ENCODE assay signal across 21 cellular contexts in the genomic region with DNA sequence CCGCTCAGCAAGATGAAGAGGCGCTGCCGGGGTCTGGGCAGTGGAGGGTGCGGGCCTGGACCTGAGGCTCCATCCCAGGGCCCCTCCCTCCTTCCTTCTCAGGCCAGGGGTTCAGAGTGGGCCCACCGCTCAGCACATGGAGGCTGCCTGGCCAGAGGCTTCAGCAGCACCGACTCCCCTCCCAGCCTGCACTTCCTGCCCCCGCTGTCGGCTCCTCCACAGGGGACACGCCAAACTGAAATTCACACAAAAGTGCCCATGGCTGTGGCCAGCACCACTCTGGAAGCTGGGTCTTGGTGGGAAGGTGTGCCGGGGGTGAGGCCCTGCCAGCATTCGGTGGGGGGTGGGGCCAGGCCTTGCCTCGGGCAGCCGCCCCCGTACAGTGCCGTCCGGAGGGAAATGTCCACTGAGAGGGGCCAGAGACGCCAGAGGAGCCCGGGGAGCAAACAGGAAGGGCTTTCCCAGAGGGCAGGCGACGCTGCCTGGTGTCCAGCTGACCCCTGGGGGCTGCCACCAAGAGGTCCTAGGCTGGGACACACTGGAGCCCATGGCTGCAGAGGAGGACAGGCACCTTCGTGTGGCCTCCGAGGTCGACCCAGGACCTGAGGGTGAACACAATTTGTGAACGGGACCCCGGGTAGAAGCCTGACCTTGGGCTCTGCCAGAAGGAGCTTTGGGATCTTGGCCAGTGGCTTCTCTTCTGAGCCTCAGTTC.
"Had no signal": no experiment of that assay in that cellular context is flagged by ENCODE, and none has a peak within 500 bp of the region (broad histone marks: within the 10 kb centered on the region; RNA-seq: fewer than 3 reads in every experiment).

No MANE protein-coding gene starts in this region.

- H3K27me3 ChIP-seq: MG63 had no signal

- H3K36me3 ChIP-seq: MG63, SJSA1 had no signal

- DNase-seq: KBM-7, MG63, NCI-H1092, NCI-H1105 treated with DMSO at 0.1 percent for 48 hours, NCI-H1417 treated with DMSO at 0.1 percent for 48 hours, NCI-H146, NCI-H1694 treated with DMSO at 0.1 percent for 48 hours, NCI-H1930, NCI-H2107, NCI-H226, NCI-H446, NCI-H510A, NCI-H524 treated with DMSO at 0.1 percent for 48 hours, NCI-H69, NCI-H774, Right ventricle myocardium superior, RPMI8226, SIG-M5 had no signal

- FAIRE-seq: RCC 7860 had no signal

- H3K4me3 ChIP-seq: MG63, SJSA1, SK-N-MC had no signal

- H3K27ac ChIP-seq: SJSA1, SK-N-MC had no signal

- H3K9me3 ChIP-seq: MG63, SJSA1 had no signal
